In the genomic region with DNA sequence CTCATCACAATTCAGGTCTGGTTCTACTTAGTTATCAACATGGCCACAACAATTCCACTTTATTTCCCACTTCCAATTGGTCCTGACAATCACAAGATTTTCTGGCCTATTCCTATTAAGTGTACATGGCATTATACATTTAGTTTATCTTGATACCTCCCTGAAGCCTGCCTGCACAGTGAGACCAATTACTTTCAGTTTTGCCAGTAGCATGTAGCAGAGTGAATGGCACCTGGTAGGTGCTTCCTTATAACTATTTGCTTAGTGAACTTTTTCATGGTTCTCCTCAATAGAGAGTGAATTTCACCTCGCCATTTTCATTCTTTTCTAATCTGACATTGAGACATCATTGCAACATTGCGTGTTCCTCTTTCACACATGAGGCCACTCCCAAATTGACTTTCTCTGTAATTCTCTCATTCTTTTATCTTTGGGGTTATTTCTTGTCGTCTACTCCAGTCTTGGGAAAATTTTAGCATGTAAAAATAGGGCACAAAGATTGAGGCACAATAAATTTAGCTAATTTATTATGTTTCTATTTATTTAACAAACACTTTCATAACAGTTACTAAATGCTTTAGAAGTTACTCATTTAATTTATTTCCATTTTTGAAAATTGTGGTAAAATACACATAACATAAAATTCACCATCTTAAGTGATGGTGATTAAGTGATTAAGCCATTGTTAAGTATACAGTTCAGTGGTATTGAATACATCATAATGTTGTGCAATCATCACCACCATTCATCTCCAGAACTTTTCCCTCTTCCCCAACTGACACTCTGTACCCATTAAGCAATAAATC, we compare ENCODE assay signal across 2 cellular contexts.
TF ChIP-seq lines count a peak whose summit lies in the region.

No MANE protein-coding gene starts in this region.

TF ChIP-seq in IMR-90, 13 proteins besides CTCF, POLR2A, EP300 and RAD21:
- TF ChIP-seq CEBPB (IDR thresholded peaks at IDR 0.05; ENCODE audit: low read depth, low read length) (peak; percentile 86), SMC3 (IDR thresholded peaks at IDR 0.05; ENCODE audit: low read depth, low read length) (no peak), MXI1 (IDR thresholded peaks at IDR 0.05; ENCODE audit: borderline replicate concordance, low read depth, low read length) (no peak)

TF ChIP-seq in K562, 482 proteins besides CTCF, POLR2A, EP300 and RAD21:
- TF ChIP-seq CEBPB (tag; IDR thresholded peaks at IDR 0.05) = peak; percentile 64
- no peak for TF ChIP-seq CEBPG (CRISPR knock-in tag; IDR thresholded peaks at IDR 0.05)
- TF ChIP-seq CEBPG (tag; conservative IDR thresholded peaks at IDR 0.05 in 1 of 2, IDR thresholded peaks at IDR 0.05 in 1 of 2) = peak; percentile 58 to 73; a peak in 3 of 4 replicates
- no peak for TF ChIP-seq NR4A1 (CRISPR knock-in tag; IDR thresholded peaks at IDR 0.05)
- TF ChIP-seq NR4A1 (tag; IDR thresholded peaks at IDR 0.05) = no peak
TF ChIP-seq in K562: peak in this region for 2.
